ENCODE assay signal across 23 cellular contexts in the genomic region with DNA sequence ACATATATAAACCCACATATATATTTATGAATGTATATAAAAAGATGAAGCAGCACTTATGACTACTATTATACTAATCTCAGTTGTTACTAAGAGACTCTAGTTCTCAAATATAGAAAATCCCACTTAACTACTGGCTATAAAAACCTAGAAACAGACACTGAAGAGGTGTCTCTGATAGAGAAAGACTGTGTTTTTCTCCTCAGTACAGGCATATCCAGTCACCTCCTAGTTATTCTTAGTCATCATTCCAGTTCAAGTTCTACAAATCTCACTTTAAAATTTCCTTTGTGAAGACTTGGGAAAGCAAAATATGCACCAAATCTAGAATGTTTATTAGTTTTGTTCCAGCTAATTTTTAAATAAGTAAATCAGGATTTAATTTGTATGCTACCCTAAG.
"Had no signal": no experiment of that assay in that cellular context is flagged by ENCODE, and none has a peak within 500 bp of the region (broad histone marks: within the 10 kb centered on the region; RNA-seq: fewer than 3 reads in every experiment).

No MANE protein-coding gene starts in this region.

- H2AFZ ChIP-seq: neural progenitor cell had no signal

- FAIRE-seq: endometrium had no signal

- H3K4me3 ChIP-seq: body of pancreas, coronary artery, gastrocnemius medialis, mucosa of descending colon, neural progenitor cell, suprapubic skin, transverse colon, uterus had no signal

- H3K27ac ChIP-seq: body of pancreas, coronary artery, neural progenitor cell, suprapubic skin, transverse colon, uterus, VCaP had no signal

- ATAC-seq: activated T-cell treated with anti-CD3 and anti-CD28 coated beads, Interleukin-2, amount 50 U/mL, for 72 hours; body of pancreas; gastrocnemius medialis; mucosa of descending colon; stimulated activated naive CD8-positive, alpha-beta T cell treated with anti-CD3 and anti-CD28 coated beads, Interleukin-15, amount 100 ng/mL, for 72 hours had no signal

- DNase-seq: activated CD4-positive, alpha-beta T cell treated with anti-CD3 and anti-CD28 coated beads for 1 hour; activated naive CD8-positive, alpha-beta T cell treated with anti-CD3 and anti-CD28 coated beads, Interleukin-2, amount 10 ng/mL, durations not matched to agents 7 days and 5 days; activated T-cell treated with anti-CD3 and anti-CD28 coated beads, Interleukin-2, amount 50 U/mL, for 72 hours; body of pancreas; central memory CD4-positive, alpha-beta T cell; erythroblast; gastrocnemius medialis; head of caudate nucleus; kidney glomerular epithelial cell; mucosa of descending colon; naive B cell; stimulated activated CD4-positive, alpha-beta T cell treated with anti-CD3 and anti-CD28 coated beads, Interleukin-2, amount 100 ng/mL, for 24 hours; stimulated activated naive CD8-positive, alpha-beta T cell treated with anti-CD3 and anti-CD28 coated beads, Interleukin-15, amount 100 ng/mL, for 72 hours; transverse colon; uterus had no signal

- H3K4me1 Mint-ChIP-seq: neural progenitor cell had no signal

- H3K27ac Mint-ChIP-seq: activated naive CD8-positive, alpha-beta T cell treated with anti-CD3 and anti-CD28 coated beads, Interleukin-2, amount 10 ng/mL, durations not matched to agents 7 days and 5 days; activated T-cell treated with anti-CD3 and anti-CD28 coated beads, Interleukin-2, amount 50 U/mL, for 72 hours; memory B cell; neural progenitor cell; progenitor cell of endocrine pancreas; T-helper 1 cell treated with Interleukin-12 subunit alpha and Interleukin-12 subunit beta and Interleukin-4 antibody, amounts not matched to agents 30 μg/mL and 1 μg/mL, for 36 hours had no signal

- H3K27me3 ChIP-seq: body of pancreas, gastrocnemius medialis, neural progenitor cell, suprapubic skin, transverse colon, uterus had no signal

- H3K4me1 ChIP-seq: body of pancreas, neural progenitor cell, suprapubic skin had no signal

- H3K9ac ChIP-seq: neural progenitor cell had no signal

- H3K36me3 Mint-ChIP-seq: naive B cell had no signal

- H3K9me3 Mint-ChIP-seq: activated naive CD8-positive, alpha-beta T cell treated with anti-CD3 and anti-CD28 coated beads, Interleukin-2, amount 10 ng/mL, durations not matched to agents 7 days and 5 days; activated T-cell treated with anti-CD3 and anti-CD28 coated beads, Interleukin-2, amount 50 U/mL, for 72 hours; memory B cell; naive B cell; neural progenitor cell; stimulated activated naive CD8-positive, alpha-beta T cell treated with anti-CD3 and anti-CD28 coated beads, Interleukin-15, amount 100 ng/mL, for 72 hours; T-helper 1 cell treated with Interleukin-12 subunit alpha and Interleukin-12 subunit beta and Interleukin-4 antibody, amounts not matched to agents 30 μg/mL and 1 μg/mL, for 36 hours had no signal

- H3K4me3 Mint-ChIP-seq: activated naive CD8-positive, alpha-beta T cell treated with anti-CD3 and anti-CD28 coated beads, Interleukin-2, amount 10 ng/mL, durations not matched to agents 7 days and 5 days; activated T-cell treated with anti-CD3 and anti-CD28 coated beads, Interleukin-2, amount 50 U/mL, for 72 hours; memory B cell; naive B cell; neural progenitor cell; stimulated activated naive CD8-positive, alpha-beta T cell treated with anti-CD3 and anti-CD28 coated beads, Interleukin-15, amount 100 ng/mL, for 72 hours; T-helper 1 cell treated with Interleukin-12 subunit alpha and Interleukin-12 subunit beta and Interleukin-4 antibody, amounts not matched to agents 30 μg/mL and 1 μg/mL, for 36 hours had no signal

- H3K27me3 Mint-ChIP-seq: activated naive CD8-positive, alpha-beta T cell treated with anti-CD3 and anti-CD28 coated beads, Interleukin-2, amount 10 ng/mL, durations not matched to agents 7 days and 5 days; memory B cell; naive B cell; progenitor cell of endocrine pancreas; stimulated activated naive CD8-positive, alpha-beta T cell treated with anti-CD3 and anti-CD28 coated beads, Interleukin-15, amount 100 ng/mL, for 72 hours had no signal

- H3K9me3 ChIP-seq: gastrocnemius medialis, mucosa of descending colon, suprapubic skin, transverse colon, uterus had no signal

- H3K36me3 ChIP-seq: gastrocnemius medialis, neural progenitor cell, uterus had no signal

- H3K4me2 ChIP-seq: neural progenitor cell had no signal
